ENCODE assay signal across 33 cellular contexts in genomic region chr3:51082363-51082762, GRCh38.
"Had no signal": no experiment of that assay in that cellular context is flagged by ENCODE, and none has a peak within 500 bp of the region (broad histone marks: within the 10 kb centered on the region; RNA-seq: fewer than 3 reads in every experiment).

No MANE protein-coding gene starts in this region.

- H3K4me1 Mint-ChIP-seq: mesothelial cell of epicardium; naive B cell; neural crest cell; stimulated activated effector memory CD8-positive, alpha-beta T cell treated with anti-CD3 and anti-CD28 coated beads, Interleukin-12 subunit alpha, Interleukin-12 subunit beta, amount 100 ng/mL, for 72 hours had no signal

- H3K27ac Mint-ChIP-seq: mesothelial cell of epicardium; naive B cell; natural killer cell treated with Interleukin-12 subunit alpha and Interleukin-12 subunit beta and Interleukin-15 and Interleukin-18, amount 100 ng/mL, for 72 hours; stimulated activated effector memory CD8-positive, alpha-beta T cell treated with anti-CD3 and anti-CD28 coated beads, Interleukin-12 subunit alpha, Interleukin-12 subunit beta, amount 100 ng/mL, for 72 hours; type B pancreatic cell had no signal

- ATAC-seq: heart right ventricle; left colon; left ventricle myocardium superior; mucosa of descending colon; natural killer cell treated with Interleukin-12 subunit alpha and Interleukin-12 subunit beta and Interleukin-15 and Interleukin-18, amount 100 ng/mL, for 72 hours; pancreas; sciatic nerve; stimulated activated effector memory CD8-positive, alpha-beta T cell treated with anti-CD3 and anti-CD28 coated beads, Interleukin-12 subunit alpha, Interleukin-12 subunit beta, amount 100 ng/mL, for 72 hours had no signal

- H3K27me3 Mint-ChIP-seq: type B pancreatic cell had no signal

- H3K27me3 ChIP-seq: esophagus squamous epithelium, heart right ventricle, neutrophil, stomach, testis, tibial artery had no signal

- H3K4me3 ChIP-seq: coronary artery, esophagus squamous epithelium, heart right ventricle, lung, mucosa of descending colon, pancreas, stomach, testis, tibial artery had no signal

- H3K36me3 Mint-ChIP-seq: stimulated activated effector memory CD8-positive, alpha-beta T cell treated with anti-CD3 and anti-CD28 coated beads, Interleukin-12 subunit alpha, Interleukin-12 subunit beta, amount 100 ng/mL, for 72 hours had no signal

- H3K9me3 ChIP-seq: testis had no signal

- H3K36me3 ChIP-seq: esophagus squamous epithelium, neutrophil, pancreas, stomach, tibial artery had no signal

- H3K4me1 ChIP-seq: esophagus squamous epithelium, heart right ventricle, pancreas, stomach, testis, tibial artery had no signal

- H3K4me3 Mint-ChIP-seq: mesothelial cell of epicardium; naive B cell; natural killer cell treated with Interleukin-12 subunit alpha and Interleukin-12 subunit beta and Interleukin-15 and Interleukin-18, amount 100 ng/mL, for 72 hours; neural crest cell; stimulated activated effector memory CD8-positive, alpha-beta T cell treated with anti-CD3 and anti-CD28 coated beads, Interleukin-12 subunit alpha, Interleukin-12 subunit beta, amount 100 ng/mL, for 72 hours; type B pancreatic cell had no signal

- FAIRE-seq: endometrium, pancreas, urothelium cell line had no signal

- DNase-seq: dermis blood vessel endothelial cell; effector memory CD4-positive, alpha-beta T cell; erythroblast; esophagus squamous epithelium; foreskin melanocyte; glutamatergic neuron; heart right ventricle; hippocampal formation; islet precursor cell; kidney glomerular epithelial cell; left colon; left ventricle myocardium superior; mesenchymal stem cell; mucosa of descending colon; naive B cell; pancreas; stimulated activated CD4-positive, alpha-beta T cell treated with anti-CD3 and anti-CD28 coated beads, Interleukin-2, amount 100 ng/mL, for 24 hours; stimulated activated CD4-positive, alpha-beta T cell treated with anti-CD3 and anti-CD28 coated beads, Interleukin-4, amount 100 ng/mL, for 24 hours; stimulated activated naive CD4-positive, alpha-beta T cell treated with Interleukin-2 at 50 U/mL for 16 hours; stomach; testis; tibial artery had no signal

- H3K27ac ChIP-seq: coronary artery, esophagus squamous epithelium, heart right ventricle, neutrophil, pancreas, stomach, testis, tibial artery had no signal
